ENCODE assay signal across 13 cellular contexts in genomic region chr1:222241410-222241809, GRCh38.
DNase-seq lines count a peak whose midpoint lies in the region; ATAC-seq and TF ChIP-seq lines count a peak whose summit lies in the region.
"Had no signal": no experiment of that assay in that cellular context is flagged by ENCODE, and none has a peak within 500 bp of the region (broad histone marks: within the 10 kb centered on the region; RNA-seq: fewer than 3 reads in every experiment).

No MANE protein-coding gene starts in this region.

- no peaks in the 10 kb centered on the region for H3K27me3 ChIP-seq in IMR-90 (ENCODE audit: control insufficient read depth, insufficient read depth, low read length)
- no peaks in the 10 kb centered on the region for H3K27me3 ChIP-seq in trophoblast cell (ENCODE audit: insufficient read depth, low read length)
- H3K27me3 ChIP-seq in SK-N-SH (ENCODE audit: insufficient read depth): no peaks in the 10 kb centered on the region

- H3K79me1 ChIP-seq in IMR-90 (ENCODE audit: low read depth in 1 of 2, low read length in 2 of 2) (no peaks in the 10 kb centered on the region), trophoblast cell (ENCODE audit: low read length) (no peaks in the 10 kb centered on the region)

- no peak overlapping the region for H4K12ac ChIP-seq in trophoblast cell (ENCODE audit: low read depth, low read length)

- peaks cover 3% of the 10 kb centered on the region; the same call in 1 of the 2 replicates for H3K4me1 ChIP-seq in IMR-90 (ENCODE audit: control insufficient read depth, insufficient read depth, low read length)
- no peaks in the 10 kb centered on the region for H3K4me1 ChIP-seq in trophoblast cell (ENCODE audit: control insufficient read depth in 1 of 2, insufficient read depth in 2 of 2, low read length in 2 of 2)
- H3K4me1 ChIP-seq in SK-N-SH (ENCODE audit: control insufficient read depth in 1 of 2, insufficient read depth in 2 of 2, low read depth in 1 of 2, low read length in 1 of 2): no peaks in the 10 kb centered on the region

- DNase-seq in IMR-90 (no peak), NCI-H1436 treated with DMSO at 0.1 percent for 48 hours (lab: John Stamatoyannopoulos, UW) (peak; percentile 74), NCI-H774 (lab: John Stamatoyannopoulos, UW) (peak; percentile 84), trophoblast cell (no peak), endothelial cell (ENCODE audit: low spot score) (no peak), SK-N-SH (no peak)
- no peak for DNase-seq in stimulated activated naive B cell treated with anti-CD40 and anti-IgM and Interleukin-4, amounts not matched to agents 10 μg/mL and 1 μg/mL and 100 μg/mL, for 72 hours
- DNase-seq: CD8-positive, alpha-beta T cell; NCI-H1694 treated with DMSO at 0.1 percent for 48 hours; NCI-H2171 treated with DMSO at 0.1 percent for 48 hours; PC-9; T-cell; T1000 had no signal

- no peak for TF ChIP-seq POLR2A in IMR-90 (IDR thresholded peaks at IDR 0.05; ENCODE audit: low read depth, low read length)

- no peak overlapping the region for H3K23ac ChIP-seq in IMR-90 (ENCODE audit: low read depth, low read length)
- H3K23ac ChIP-seq in trophoblast cell (ENCODE audit: low read length): peak overlapping the region; percentile 57

- H3K14ac ChIP-seq in IMR-90 (replicated peaks; ENCODE audit: low read depth, low read length): no peak overlapping the region
- no peak overlapping the region for H3K14ac ChIP-seq in trophoblast cell (ENCODE audit: low read length)

- no peaks in the 10 kb centered on the region for H3K36me3 Mint-ChIP-seq in stimulated activated naive B cell treated with anti-CD40 and anti-IgM and Interleukin-4, amounts not matched to agents 10 μg/mL and 1 μg/mL and 100 μg/mL, for 72 hours
- H3K36me3 Mint-ChIP-seq in endothelial cell (ENCODE audit: low read depth, unreplicated experiment): no peaks in the 10 kb centered on the region
- H3K36me3 Mint-ChIP-seq: CD8-positive, alpha-beta T cell; T-cell had no signal

- intact Hi-C loops in IMR-90 (cut with micrococcal nuclease): loop anchor here (10.0 kb wide), 1 partner anchor 767 kb away; no protein-coding TSS in a partner anchor

- H3K79me2 ChIP-seq in trophoblast cell (ENCODE audit: control insufficient read depth, insufficient read depth, low read length, poor library complexity) (no peaks in the 10 kb centered on the region), SK-N-SH (ENCODE audit: insufficient read depth) (no peaks in the 10 kb centered on the region)

- H2AK5ac ChIP-seq in IMR-90 (ENCODE audit: low read depth, low read length) (0 out of 2 replicates have a peak overlapping the region, but pooled peaks have one; percentile 23), trophoblast cell (ENCODE audit: low read length) (no peak overlapping the region)

- H2BK5ac ChIP-seq in IMR-90 (ENCODE audit: low read depth, low read length, poor library complexity, severe bottlenecking): no peak overlapping the region
- no peak overlapping the region for H2BK5ac ChIP-seq in trophoblast cell (ENCODE audit: low read depth, low read length, poor library complexity)

- no peaks in the 10 kb centered on the region for H3K36me3 ChIP-seq in IMR-90 (ENCODE audit: control insufficient read depth, insufficient read depth, low read length)
- no peaks in the 10 kb centered on the region for H3K36me3 ChIP-seq in trophoblast cell (ENCODE audit: control insufficient read depth in 1 of 2, insufficient read depth in 2 of 2, low read length in 2 of 2)
- no peaks in the 10 kb centered on the region for H3K36me3 ChIP-seq in SK-N-SH (replicated peaks in 1 of 2; ENCODE audit: control insufficient read depth in 1 of 2, insufficient read depth in 2 of 2, low read length in 1 of 2)

- H2AFZ ChIP-seq in IMR-90 (replicated peaks; ENCODE audit: low read length, poor library complexity) (peak overlapping the region; percentile 35), trophoblast cell (ENCODE audit: insufficient read depth, low read length, poor library complexity) (no peak overlapping the region), SK-N-SH (ENCODE audit: low read depth) (no peak overlapping the region)
- H2AFZ ChIP-seq: PC-9 had no signal

- H3K4me2 ChIP-seq in IMR-90 (ENCODE audit: low read depth, low read length) (no peak overlapping the region), trophoblast cell (ENCODE audit: low read length) (no peak overlapping the region), SK-N-SH (no peak overlapping the region)
- H3K4me2 ChIP-seq: PC-9 had no signal

- ATAC-seq in IMR-90 (ENCODE audit: low read depth): no peak
- ATAC-seq in stimulated activated naive B cell treated with anti-CD40 and anti-IgM and Interleukin-4, amounts not matched to agents 10 μg/mL and 1 μg/mL and 100 μg/mL, for 72 hours (replicated peaks): no peak
- ATAC-seq: CD8-positive, alpha-beta T cell; T-cell had no signal

- CTCF ChIA-PET in IMR-90 (lab: Yijun Ruan, JAX): interaction anchor here (1.4 kb wide), 1 partner anchor 214 kb away, joined by 6 read pairs; no protein-coding TSS in a partner anchor
- CTCF ChIA-PET in SK-N-SH (lab: Yijun Ruan, JAX): no interaction called here

- H4K91ac ChIP-seq in IMR-90 (ENCODE audit: insufficient read depth, low read depth, low read length) (no peak overlapping the region), trophoblast cell (ENCODE audit: low read depth, low read length) (no peak overlapping the region)

- H3K4me3 Mint-ChIP-seq in stimulated activated naive B cell treated with anti-CD40 and anti-IgM and Interleukin-4, amounts not matched to agents 10 μg/mL and 1 μg/mL and 100 μg/mL, for 72 hours: no peak overlapping the region
- no peak overlapping the region for H3K4me3 Mint-ChIP-seq in endothelial cell (ENCODE audit: unreplicated experiment)
- H3K4me3 Mint-ChIP-seq: CD8-positive, alpha-beta T cell; T-cell had no signal

- H3K4me3 ChIP-seq in IMR-90 (ENCODE audit: insufficient read depth, low read depth, low read length) (no peak overlapping the region), trophoblast cell (ENCODE audit: low read depth, low read length) (no peak overlapping the region), SK-N-SH (ENCODE audit: low read depth in 2 of 2, low read length in 1 of 2) (no peak overlapping the region)
- H3K4me3 ChIP-seq: PC-9 had no signal

- POLR2A ChIA-PET in IMR-90 (lab: Charles Lee; ENCODE audit: unreplicated experiment) (no interaction called here), SK-N-SH (lab: Yijun Ruan, JAX) (no interaction called here)

- 0 out of 2 replicates have a peak overlapping the region, but pooled peaks have one; percentile 18 for H2BK20ac ChIP-seq in IMR-90 (ENCODE audit: low read depth, low read length)

- no peaks in the 10 kb centered on the region for H3K9me2 ChIP-seq in SK-N-SH

- H3F3A ChIP-seq in SK-N-SH (replicated peaks; ENCODE audit: insufficient read depth): no peaks in the 10 kb centered on the region

- no peak overlapping the region for H2BK12ac ChIP-seq in trophoblast cell (ENCODE audit: low read length)

- no peaks in the 10 kb centered on the region for H3K9me3 ChIP-seq in IMR-90 (ENCODE audit: control insufficient read depth, insufficient read depth, low read length)
- H3K9me3 ChIP-seq in trophoblast cell (ENCODE audit: insufficient read depth, low read depth, low read length): no peaks in the 10 kb centered on the region
- H3K9me3 ChIP-seq in SK-N-SH: no peaks in the 10 kb centered on the region

- H4K8ac ChIP-seq in IMR-90 (ENCODE audit: low read depth in 2 of 2, low read length in 2 of 2): peak overlapping the region in 1 of 2 experiments; percentile 71; a peak in 1 of 4 replicates
- no peak overlapping the region for H4K8ac ChIP-seq in trophoblast cell (ENCODE audit: low read depth, low read length)

- H3K56ac ChIP-seq in IMR-90 (ENCODE audit: extremely low read depth, insufficient read depth, low read length): no peak overlapping the region

- H3K18ac ChIP-seq in IMR-90 (ENCODE audit: low read depth, low read length): no peak overlapping the region
- H3K18ac ChIP-seq in trophoblast cell (ENCODE audit: low read length): no peak overlapping the region

- H4K20me1 ChIP-seq in IMR-90 (ENCODE audit: insufficient read depth, low read length): no peaks in the 10 kb centered on the region
- H4K20me1 ChIP-seq in SK-N-SH (ENCODE audit: insufficient read depth): no peaks in the 10 kb centered on the region

- H3K27ac Mint-ChIP-seq in stimulated activated naive B cell treated with anti-CD40 and anti-IgM and Interleukin-4, amounts not matched to agents 10 μg/mL and 1 μg/mL and 100 μg/mL, for 72 hours: no peak overlapping the region
- H3K27ac Mint-ChIP-seq in endothelial cell (ENCODE audit: unreplicated experiment): no peak overlapping the region
- H3K27ac Mint-ChIP-seq: CD8-positive, alpha-beta T cell; T-cell had no signal

- TF ChIP-seq EP300 in SK-N-SH (IDR thresholded peaks at IDR 0.05; ENCODE audit: borderline replicate concordance in 1 of 2, low read depth in 1 of 2, low read length in 1 of 2): no peak

- no peak overlapping the region for H4K5ac ChIP-seq in IMR-90 (ENCODE audit: low read depth, low read length)

- H3K9ac ChIP-seq in IMR-90 (ENCODE audit: low read depth, low read length) (no peak overlapping the region), trophoblast cell (ENCODE audit: low read length) (no peak overlapping the region), SK-N-SH (no peak overlapping the region)

- peaks cover 12 to 21% of the 10 kb centered on the region in 2 donors for H3K27me3 Mint-ChIP-seq in stimulated activated naive B cell treated with anti-CD40 and anti-IgM and Interleukin-4, amounts not matched to agents 10 μg/mL and 1 μg/mL and 100 μg/mL, for 72 hours
- H3K27me3 Mint-ChIP-seq in endothelial cell (ENCODE audit: unreplicated experiment): no peaks in the 10 kb centered on the region
- H3K27me3 Mint-ChIP-seq: T-cell had no signal

- no peaks in the 10 kb centered on the region for H3K9me3 Mint-ChIP-seq in stimulated activated naive B cell treated with anti-CD40 and anti-IgM and Interleukin-4, amounts not matched to agents 10 μg/mL and 1 μg/mL and 100 μg/mL, for 72 hours
- no peaks in the 10 kb centered on the region for H3K9me3 Mint-ChIP-seq in endothelial cell (ENCODE audit: unreplicated experiment)
- H3K9me3 Mint-ChIP-seq: CD8-positive, alpha-beta T cell; T-cell had no signal

- TF ChIP-seq RAD21 in IMR-90 (IDR thresholded peaks at IDR 0.05; ENCODE audit: low read length) (no peak), SK-N-SH (IDR thresholded peaks at IDR 0.05; ENCODE audit: low read length) (no peak)

- dilution Hi-C loops in IMR-90 (cut with HindIII; ENCODE audit: low sequenced_read_pairs, unreplicated experiment): no loop called here

- H3K27ac ChIP-seq in IMR-90 (ENCODE audit: insufficient read depth, low read length) (no peak overlapping the region), trophoblast cell (ENCODE audit: low read depth, low read length) (no peak overlapping the region), SK-N-SH (ENCODE audit: low read depth in 2 of 2, low read length in 1 of 2) (no peak overlapping the region)
- H3K27ac ChIP-seq: PC-9 had no signal

- no peak overlapping the region for H2AK9ac ChIP-seq in IMR-90 (replicated peaks; ENCODE audit: low read depth, low read length, poor library complexity)

- in situ Hi-C loops in IMR-90 (cut with MboI; ENCODE audit: low sequenced_read_pairs): no loop called here

- TF ChIP-seq CTCF in IMR-90 (conservative IDR thresholded peaks at IDR 0.05; ENCODE audit: low read depth, low read length) (no peak), endothelial cell (IDR thresholded peaks at IDR 0.05; ENCODE audit: unreplicated experiment) (no peak), SK-N-SH (IDR thresholded peaks at IDR 0.05) (no peak)

- no TSS peak for BruUV-seq in IMR-90 (replicated peaks; lab: Mats Ljungman, UMichigan)

- no CpG with 5 or more reads among the region's 5 CpGs for WGBS in IMR-90 (ENCODE audit: extremely low coverage in 2 of 2, insufficient read length in 1 of 2), 2 experiments
- no CpG with 5 or more reads among the region's 5 CpGs for WGBS in trophoblast cell (ENCODE audit: extremely low coverage, insufficient coverage, insufficient read length)
- WGBS in SK-N-SH (ENCODE audit: low lambda C conversion rate): 44% methylated on average over 5 of the region's 5 CpGs

- H2BK120ac ChIP-seq in IMR-90 (ENCODE audit: low read depth, low read length): no peak overlapping the region
- no peak overlapping the region for H2BK120ac ChIP-seq in trophoblast cell (ENCODE audit: insufficient read depth, low read length, poor library complexity)

- H3K4me1 Mint-ChIP-seq in stimulated activated naive B cell treated with anti-CD40 and anti-IgM and Interleukin-4, amounts not matched to agents 10 μg/mL and 1 μg/mL and 100 μg/mL, for 72 hours: no peaks in the 10 kb centered on the region
- H3K4me1 Mint-ChIP-seq in endothelial cell (ENCODE audit: unreplicated experiment): no peaks in the 10 kb centered on the region
- H3K4me1 Mint-ChIP-seq: T-cell had no signal

- no peak overlapping the region for H2BK15ac ChIP-seq in IMR-90 (ENCODE audit: low read depth, low read length)

- H3K9me1 ChIP-seq in IMR-90 (ENCODE audit: insufficient read depth, low read length): peaks cover 10% of the 10 kb centered on the region

- H3K4ac ChIP-seq in IMR-90 (ENCODE audit: low read depth, low read length): no peak overlapping the region
- no peak overlapping the region for H3K4ac ChIP-seq in trophoblast cell (ENCODE audit: low read depth, low read length)

Comparison
In these comparisons a context has a peak if more than half of its experiments do, and no peak if none do; other contexts are left out.
1. DNase-seq: peak in NCI-H1436 treated with DMSO at 0.1 percent for 48 hours (single experiment) and NCI-H774 (single experiment); none in IMR-90 (single experiment), trophoblast cell (0 of 2), stimulated activated naive B cell treated with anti-CD40 and anti-IgM and Interleukin-4, amounts not matched to agents 10 μg/mL and 1 μg/mL and 100 μg/mL, for 72 hours (single experiment), endothelial cell (single experiment) and SK-N-SH (single experiment).